8 cellular contexts compared by ENCODE assay signal in the genomic region with DNA sequence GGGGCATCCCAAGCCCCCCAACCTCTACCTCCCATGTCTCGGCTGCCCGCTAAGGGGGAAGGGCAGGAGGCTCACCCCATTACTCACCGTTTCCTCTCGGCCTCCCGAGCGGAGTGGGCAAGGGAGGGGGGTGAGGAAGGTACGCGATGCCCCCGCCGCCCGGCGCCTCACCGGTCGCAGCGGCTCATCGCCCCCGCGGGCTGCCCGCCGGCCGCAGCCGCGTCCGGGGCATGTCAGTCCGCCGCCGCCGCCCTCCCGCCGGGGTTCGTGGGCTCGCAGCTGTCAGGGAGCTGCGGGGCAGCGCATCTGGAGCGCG. TPM values are rescaled to one million over a fixed set of nuclear protein-coding genes. Genes with fewer than 3 reads are reported as not detected.
DNase-seq lines count a peak whose midpoint lies in the region; ATAC-seq and TF ChIP-seq lines count a peak whose summit lies in the region.

No MANE protein-coding gene starts in this region.

- H3F3A ChIP-seq in DOHH2 (ENCODE audit: control insufficient read depth, insufficient read depth), result no peaks in the 10 kb centered on the region

- H3K4me1 ChIP-seq in DOHH2 (ENCODE audit: control insufficient read depth, low read length) (peaks cover 5% of the 10 kb centered on the region; the same call in 1 of the 2 replicates), tibial artery (peaks cover 0 to 32% (median 24%) of the 10 kb centered on the region in 4 donors)

- H3K4me2 ChIP-seq in DOHH2 (ENCODE audit: low read length), result no peak overlapping the region; the same call in 1 of the 2 replicates

- DNase-seq in immature natural killer cell (peak in 2 of 3 donors; percentile 4), tibial artery (no peak), superior temporal gyrus (ENCODE audit: extremely low spot score) (no peak), NCI-H2081 (lab: John Stamatoyannopoulos, UW) (no peak)

- TF ChIP-seq CTCF in DOHH2 (IDR thresholded peaks at IDR 0.05; ENCODE audit: low read depth, low read length, poor library complexity, severe bottlenecking), result no peak
- no peak for TF ChIP-seq CTCF in tibial artery (IDR thresholded peaks at IDR 0.05)

- H3K79me2 ChIP-seq in DOHH2 (ENCODE audit: control insufficient read depth, low read length), result no peaks in the 10 kb centered on the region

- H4K20me1 ChIP-seq in DOHH2 (ENCODE audit: control insufficient read depth, insufficient read depth, low read depth, low read length), result no peaks in the 10 kb centered on the region

- no peaks in the 10 kb centered on the region for H3K36me3 Mint-ChIP-seq in activated naive CD8-positive, alpha-beta T cell
- H3K36me3 Mint-ChIP-seq in immature natural killer cell, result no peaks in the 10 kb centered on the region

- peak overlapping the region; percentile 31; the same call in 1 of the 2 replicates for H3K4me3 ChIP-seq in DOHH2 (ENCODE audit: low read length)
- H3K4me3 ChIP-seq in tibial artery, result peak overlapping the region; percentile 39 to 54

- H3K36me3 ChIP-seq in DOHH2 (ENCODE audit: control insufficient read depth, low read length) (no peaks in the 10 kb centered on the region), tibial artery (no peaks in the 10 kb centered on the region)

- intact Hi-C loops in tibial artery (cut with DNase I; ENCODE audit: low total_unique reads), result no loop called here

- no peak overlapping the region for H3K27ac Mint-ChIP-seq in activated naive CD8-positive, alpha-beta T cell
- H3K27ac Mint-ChIP-seq in immature natural killer cell, result no peak overlapping the region

- H3K27ac ChIP-seq in DOHH2 (ENCODE audit: low read depth, low read length) (no peak overlapping the region), tibial artery (no peak overlapping the region)

- H3K27me3 ChIP-seq in DOHH2 (ENCODE audit: control insufficient read depth, low read length) (peaks cover 66% of the 10 kb centered on the region), tibial artery (peaks cover 0 to 46% of the 10 kb centered on the region in 2 donors)

- no peaks in the 10 kb centered on the region for H3K9me3 ChIP-seq in DOHH2 (ENCODE audit: control insufficient read depth, insufficient read depth, low read length)
- H3K9me3 ChIP-seq in tibial artery, result no peaks in the 10 kb centered on the region

- H3K4me3 Mint-ChIP-seq in activated naive CD8-positive, alpha-beta T cell, result peak overlapping the region; percentile 90
- peak overlapping the region; percentile 75 to 90 (median 85) for H3K4me3 Mint-ChIP-seq in immature natural killer cell

- peaks cover 26% of the 10 kb centered on the region for H3K4me1 Mint-ChIP-seq in activated naive CD8-positive, alpha-beta T cell (ENCODE audit: low read depth)
- peaks cover 24 to 32% of the 10 kb centered on the region in 2 donors for H3K4me1 Mint-ChIP-seq in immature natural killer cell

- H3K27me3 Mint-ChIP-seq in activated naive CD8-positive, alpha-beta T cell, result peaks cover 43% of the 10 kb centered on the region
- peaks cover 14 to 22% (median 14%) of the 10 kb centered on the region in 3 donors for H3K27me3 Mint-ChIP-seq in immature natural killer cell (ENCODE audit: low read depth in 3 of 3)

- ATAC-seq in HG02623 (IDR thresholded peaks at IDR 0.05; ENCODE audit: unreplicated experiment), result peak; percentile 11
- ATAC-seq in HG02885 (IDR thresholded peaks at IDR 0.05; ENCODE audit: poor library complexity, unreplicated experiment), result no peak

- no peaks in the 10 kb centered on the region for H3K9me3 Mint-ChIP-seq in activated naive CD8-positive, alpha-beta T cell (ENCODE audit: low read depth)
- peaks cover 0 to 2% (median 0%) of the 10 kb centered on the region in 6 donors for H3K9me3 Mint-ChIP-seq in immature natural killer cell

- H3K9me2 ChIP-seq in DOHH2 (replicated peaks; ENCODE audit: control insufficient read depth, low read length), result no peaks in the 10 kb centered on the region

RNA-seq across cellular contexts. Expression of a gene that starts 0.5 kb away (rescaled TPM):
- polyA plus RNA-seq in immature natural killer cell, result under 1 TPM in 1 of 3 donors, not detected in 2; 0.21 TPM

Comparison
In these comparisons a context has a peak if more than half of its experiments do, and no peak if none do; other contexts are left out.
1. DNase-seq: peak in immature natural killer cell (2 of 3); none in tibial artery (0 of 2), superior temporal gyrus (single experiment) and NCI-H2081 (0 of 2).